13 cellular contexts compared by ENCODE assay signal in the genomic region with DNA sequence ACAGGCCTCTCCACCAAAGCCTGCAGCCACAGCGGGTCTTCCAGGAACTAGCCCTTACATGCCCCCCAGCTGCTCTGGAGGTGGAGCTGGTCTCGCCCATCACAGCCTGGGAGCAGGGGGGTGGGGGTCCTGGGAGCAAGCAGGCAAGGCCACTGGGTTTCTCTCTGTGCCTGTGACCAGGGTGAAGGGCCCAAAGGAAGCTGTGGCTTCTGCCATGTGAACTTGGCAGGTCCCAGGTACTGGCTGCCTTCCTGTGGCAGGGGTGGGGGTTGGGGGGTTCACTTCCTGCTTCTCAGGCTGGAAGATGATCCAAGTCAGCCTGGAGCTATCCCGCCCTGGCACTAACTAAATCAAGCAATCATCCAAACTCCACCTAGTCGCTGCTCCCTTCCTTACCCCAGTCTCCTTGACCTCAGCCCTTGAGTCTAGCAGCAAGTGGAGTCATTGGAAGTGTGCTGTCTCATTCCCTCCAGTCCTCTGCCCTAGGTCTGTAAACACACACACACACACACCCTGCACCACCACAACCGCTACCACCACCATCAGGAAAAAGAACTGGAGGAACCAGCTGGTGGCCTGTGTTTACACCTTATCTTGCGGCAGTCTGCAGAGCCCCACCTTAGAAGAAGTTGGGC. TPM values are rescaled to one million over a fixed set of nuclear protein-coding genes. Genes with fewer than 3 reads are reported as not detected.
A peak's percentile ranks its signal among the peaks of the same experiment; 100 is the strongest.
DNase-seq lines count a peak whose midpoint lies in the region; ATAC-seq and TF ChIP-seq lines count a peak whose summit lies in the region.
"Had no signal": no experiment of that assay in that cellular context is flagged by ENCODE, and none has a peak within 500 bp of the region (broad histone marks: within the 10 kb centered on the region; RNA-seq: fewer than 3 reads in every experiment).

No MANE protein-coding gene starts in this region.

- DNase-seq in KBM-7 (peak; percentile 42), colonic mucosa (peak; percentile 86), GM03348 (ENCODE audit: low spot score) (no peak), NCI-H526 treated with DMSO at 0.1 percent for 48 hours (lab: John Stamatoyannopoulos, UW) (no peak)
- DNase-seq: NCI-H2029 treated with DMSO at 0.1 percent for 48 hours, OCI-M1, right cardiac atrium had no signal

- H3K27ac ChIP-seq in BLaER1 treated with 17β-estradiol and CSF1 and Interleukin-3, amounts not matched to agents 10 nM and 100 nM: peak overlapping the region in 3 of 11 experiments; percentile 8 to 20 (median 20); a peak in 2 of 22 replicates
- H3K27ac ChIP-seq in colonic mucosa: peak overlapping the region; percentile 55
- H3K27ac ChIP-seq: thoracic aorta had no signal

- H3K27me3 ChIP-seq in BLaER1 treated with 17β-estradiol and CSF1 and Interleukin-3, amounts not matched to agents 10 nM and 100 nM: no peaks in the 10 kb centered on the region
- no peaks in the 10 kb centered on the region for H3K27me3 ChIP-seq in colonic mucosa
- no peaks in the 10 kb centered on the region for H3K27me3 ChIP-seq in mucosa of stomach (ENCODE audit: control insufficient read depth, insufficient read depth, low read length)

- H3K4me1 ChIP-seq in BLaER1 treated with 17β-estradiol and CSF1 and Interleukin-3, amounts not matched to agents 10 nM and 100 nM: peaks cover 6 to 20% (median 12%) of the 10 kb centered on the region in 10 experiments; a peak in 17 of 20 replicates
- H3K4me1 ChIP-seq in colonic mucosa: peaks cover 3% of the 10 kb centered on the region
- H3K4me1 ChIP-seq in mucosa of stomach (ENCODE audit: control insufficient read depth, insufficient read depth, low read length): peaks cover 23% of the 10 kb centered on the region

- H3K9me3 ChIP-seq in BLaER1 treated with 17β-estradiol and CSF1 and Interleukin-3, amounts not matched to agents 10 nM and 100 nM (replicated peaks in 1 of 11): peaks cover 6 to 12% (median 10%) of the 10 kb centered on the region in 11 experiments; a peak in 20 of 22 replicates
- no peaks in the 10 kb centered on the region for H3K9me3 ChIP-seq in colonic mucosa
- no peaks in the 10 kb centered on the region for H3K9me3 ChIP-seq in mucosa of stomach (ENCODE audit: control insufficient read depth, low read length)

- no peaks in the 10 kb centered on the region for H3K36me3 ChIP-seq in BLaER1 treated with 17β-estradiol and CSF1 and Interleukin-3, amounts not matched to agents 10 nM and 100 nM
- H3K36me3 ChIP-seq in colonic mucosa (no peaks in the 10 kb centered on the region), mucosa of stomach (ENCODE audit: control insufficient read depth, insufficient read depth, low read length) (no peaks in the 10 kb centered on the region)
- H3K36me3 ChIP-seq: thoracic aorta had no signal

- peak overlapping the region in 2 of 11 experiments; percentile 3 to 29; a peak in 2 of 22 replicates for H3K9ac ChIP-seq in BLaER1 treated with 17β-estradiol and CSF1 and Interleukin-3, amounts not matched to agents 10 nM and 100 nM
- H3K9ac ChIP-seq in colonic mucosa (ENCODE audit: low read depth in 2 of 2, low read length in 2 of 2): peak overlapping the region; percentile 50 to 78
- H3K9ac ChIP-seq in mucosa of stomach (ENCODE audit: low read length): peak overlapping the region; percentile 51

- in situ Hi-C loops in KBM-7 (cut with MboI; ENCODE audit: low pct_unique_long_range_greater_than_20kb, low sequenced_read_pairs): no loop called here

- no peaks in the 10 kb centered on the region for H4K20me1 ChIP-seq in BLaER1 treated with 17β-estradiol and CSF1 and Interleukin-3, amounts not matched to agents 10 nM and 100 nM

- ATAC-seq in HG03108 (IDR thresholded peaks at IDR 0.05; ENCODE audit: unreplicated experiment) (no peak), GM21576 (IDR thresholded peaks at IDR 0.05; ENCODE audit: unreplicated experiment) (no peak)

- intact Hi-C loops in colonic mucosa (cut with DNase I): no loop called here

- TF ChIP-seq CTCF in colonic mucosa (IDR thresholded peaks at IDR 0.05): no peak

- H3K4me3 ChIP-seq in BLaER1 treated with 17β-estradiol and CSF1 and Interleukin-3, amounts not matched to agents 10 nM and 100 nM: no peak overlapping the region
- H3K4me3 ChIP-seq in colonic mucosa (no peak overlapping the region), mucosa of stomach (ENCODE audit: low read length) (no peak overlapping the region)
- H3K4me3 ChIP-seq: thoracic aorta had no signal

- peak overlapping the region; percentile 18 to 83 (median 63); a peak in 20 of 22 replicates for H3K4me2 ChIP-seq in BLaER1 treated with 17β-estradiol and CSF1 and Interleukin-3, amounts not matched to agents 10 nM and 100 nM

RNA-seq across cellular contexts. Expression of gene MLKL, which starts 29.5 kb away (rescaled TPM):
- total RNA-seq in colonic mucosa: 10 to 100 TPM; 13.9 to 25.1 TPM

RNA-seq across cellular contexts. Expression of gene FA2H, which starts 44.5 kb away (rescaled TPM):
- 10 to 100 TPM; 51.0 to 75.7 TPM for total RNA-seq in colonic mucosa
- total RNA-seq: activated naive CD4-positive, alpha-beta T cell treated with anti-CD3 and anti-CD28 coated beads, Interleukin-2, amount 50 U/mL, for 72 hours had no signal

Comparison
In these comparisons a context has a peak if more than half of its experiments do, and no peak if none do; other contexts are left out.
1. DNase-seq: peak in KBM-7 (single experiment) and colonic mucosa (single experiment); none in GM03348 (single experiment) and NCI-H526 treated with DMSO at 0.1 percent for 48 hours (single experiment).